ENCODE assay signal across 16 cellular contexts in genomic region chr5:112923988-112924387, GRCh38. TPM values are rescaled to one million over a fixed set of nuclear protein-coding genes. Genes with fewer than 3 reads are reported as not detected.
DNase-seq lines count a peak whose midpoint lies in the region; ATAC-seq, FAIRE-seq and TF ChIP-seq lines count a peak whose summit lies in the region.
"Had no signal": no experiment of that assay in that cellular context is flagged by ENCODE, and none has a peak within 500 bp of the region (broad histone marks: within the 10 kb centered on the region; RNA-seq: fewer than 3 reads in every experiment).

No MANE protein-coding gene starts in this region.

- 84% methylated on average over 6 of the region's 6 CpGs for WGBS in SK-N-SH (ENCODE audit: low lambda C conversion rate)

- TF ChIP-seq CTCF in CD4-positive, alpha-beta T cell (IDR thresholded peaks at IDR 0.05) = no peak
- TF ChIP-seq CTCF in natural killer cell (IDR thresholded peaks at IDR 0.05) (no peak), SK-N-SH (IDR thresholded peaks at IDR 0.05) (no peak)

- no peaks in the 10 kb centered on the region for H3K27me3 Mint-ChIP-seq in CD4-positive, alpha-beta T cell
- no peaks in the 10 kb centered on the region for H3K27me3 Mint-ChIP-seq in activated CD4-positive, alpha-beta memory T cell treated with anti-CD3 and anti-CD28 coated beads for 36 hours
- H3K27me3 Mint-ChIP-seq in natural killer cell (ENCODE audit: low read depth in 2 of 2) = no peaks in the 10 kb centered on the region

- H3K4me3 Mint-ChIP-seq in CD4-positive, alpha-beta T cell = peak overlapping the region; percentile 88
- H3K4me3 Mint-ChIP-seq in activated CD4-positive, alpha-beta memory T cell treated with anti-CD3 and anti-CD28 coated beads for 36 hours = no peak overlapping the region
- H3K4me3 Mint-ChIP-seq in natural killer cell = peak overlapping the region; percentile 85

- peaks cover 55% of the 10 kb centered on the region for H3K4me1 Mint-ChIP-seq in CD4-positive, alpha-beta T cell (ENCODE audit: low read depth)
- H3K4me1 Mint-ChIP-seq in activated CD4-positive, alpha-beta memory T cell treated with anti-CD3 and anti-CD28 coated beads for 36 hours (ENCODE audit: low read depth) = peaks cover 57% of the 10 kb centered on the region
- H3K4me1 Mint-ChIP-seq in natural killer cell = peaks cover 43 to 53% of the 10 kb centered on the region in 2 donors

- no peak overlapping the region for H3K9ac ChIP-seq in SK-N-SH

- H3K27ac Mint-ChIP-seq in CD4-positive, alpha-beta T cell = peak overlapping the region; percentile 87
- peak overlapping the region; percentile 79 for H3K27ac Mint-ChIP-seq in activated CD4-positive, alpha-beta memory T cell treated with anti-CD3 and anti-CD28 coated beads for 36 hours
- peak overlapping the region; percentile 86 to 90 for H3K27ac Mint-ChIP-seq in natural killer cell

- H3K4me2 ChIP-seq in SK-N-SH = no peak overlapping the region

- intact Hi-C loops in CD4-positive, alpha-beta T cell (cut with DNase I, micrococcal nuclease) = loop anchor here (2.0 to 5.0 kb wide), 7 partner anchors 39 to 593 kb away; partner anchors contain the start of genes DCP2 (in 2 of the 2) and SRP19 (in 2 of the 2)
- intact Hi-C loops in activated CD4-positive, alpha-beta memory T cell treated with anti-CD3 and anti-CD28 coated beads for 36 hours (cut with micrococcal nuclease) = loop anchor here (1.0 to 10.0 kb wide), 8 partner anchors 27 to 1689 kb away; partner anchors contain the start of genes EPB41L4A and YTHDC2
- intact Hi-C loops in natural killer cell (cut with micrococcal nuclease) = loop anchor here (5.0 to 10.0 kb wide), 3 partner anchors 38 to 588 kb away; partner anchors contain the start of gene YTHDC2

- peaks cover 3% of the 10 kb centered on the region for H3F3A ChIP-seq in SK-N-SH (replicated peaks; ENCODE audit: insufficient read depth)

- no peak overlapping the region for H3K4me3 ChIP-seq in SK-N-SH (ENCODE audit: low read depth in 2 of 2, low read length in 1 of 2)
- H3K4me3 ChIP-seq: MG63 had no signal

- H3K27me3 ChIP-seq in CD4-positive, alpha-beta T cell (ENCODE audit: control insufficient read depth, insufficient read depth, low read length) = no peaks in the 10 kb centered on the region
- no peaks in the 10 kb centered on the region for H3K27me3 ChIP-seq in SK-N-SH (ENCODE audit: insufficient read depth)
- H3K27me3 ChIP-seq: BE2C had no signal

- no peak overlapping the region for H2AFZ ChIP-seq in SK-N-SH (ENCODE audit: low read depth)

- no peaks in the 10 kb centered on the region for H3K9me3 Mint-ChIP-seq in CD4-positive, alpha-beta T cell
- no peaks in the 10 kb centered on the region for H3K9me3 Mint-ChIP-seq in activated CD4-positive, alpha-beta memory T cell treated with anti-CD3 and anti-CD28 coated beads for 36 hours
- H3K9me3 Mint-ChIP-seq in natural killer cell = no peaks in the 10 kb centered on the region

- TF ChIP-seq POLR2A in GM12891 (IDR thresholded peaks at IDR 0.05; ENCODE audit: low read depth, low read length) = no peak

- peaks cover 4% of the 10 kb centered on the region for H4K20me1 ChIP-seq in SK-N-SH (ENCODE audit: insufficient read depth)

- POLR2A ChIA-PET in CD4-positive, alpha-beta T cell (lab: Charles Lee) = interaction anchor here (5.4 kb wide), 1 partner anchor 52 kb away, joined by 74 read pairs; the partner anchor contains the start of gene DCP2
- POLR2A ChIA-PET in activated CD4-positive, alpha-beta memory T cell treated with anti-CD3 and anti-CD28 coated beads for 36 hours (lab: Charles Lee) = no interaction called here
- POLR2A ChIA-PET in SK-N-SH (lab: Yijun Ruan, JAX) = interaction anchor here (1.4 kb wide), 1 partner anchor 52 kb away, joined by 4 read pairs; the partner anchor contains the start of gene DCP2

- no peak for ATAC-seq in CD4-positive, alpha-beta T cell (ENCODE audit: poor library complexity)
- ATAC-seq in natural killer cell (no peak), GM19452 (IDR thresholded peaks at IDR 0.05; ENCODE audit: unreplicated experiment) (no peak), HG03571 (IDR thresholded peaks at IDR 0.05; ENCODE audit: unreplicated experiment) (no peak)
- ATAC-seq: psoas muscle had no signal

- TF ChIP-seq RAD21 in SK-N-SH (IDR thresholded peaks at IDR 0.05; ENCODE audit: low read length) = no peak

- H3K9me2 ChIP-seq in SK-N-SH = no peaks in the 10 kb centered on the region

- peaks cover 4 to 16% of the 10 kb centered on the region in 2 experiments for H3K36me3 ChIP-seq in SK-N-SH (replicated peaks in 1 of 2; ENCODE audit: control insufficient read depth in 1 of 2, insufficient read depth in 2 of 2, low read length in 1 of 2)
- H3K36me3 ChIP-seq: thoracic aorta had no signal

- H3K27ac ChIP-seq in CD4-positive, alpha-beta T cell (ENCODE audit: low read depth, low read length) = no peak overlapping the region
- H3K27ac ChIP-seq in SK-N-SH (ENCODE audit: low read depth in 2 of 2, low read length in 1 of 2) = no peak overlapping the region
- H3K27ac ChIP-seq: psoas muscle, thoracic aorta, VCaP had no signal

- CTCF ChIA-PET in CD4-positive, alpha-beta T cell (lab: Charles Lee) = interaction anchor here (0.7 kb wide), 1 partner anchor 26 kb away, joined by 3 read pairs; no protein-coding TSS in a partner anchor
- CTCF ChIA-PET in activated CD4-positive, alpha-beta memory T cell treated with anti-CD3 and anti-CD28 coated beads for 36 hours (lab: Charles Lee) = interaction anchor here (0.7 to 1.2 kb wide), 3 partner anchors 14 to 76 kb away, joined by 3 to 4 read pairs (median 4); no protein-coding TSS in a partner anchor
- CTCF ChIA-PET in SK-N-SH (lab: Yijun Ruan, JAX) = interaction anchor here (1.2 to 2.9 kb wide), 4 partner anchors 19 to 52 kb away, joined by 3 to 17 read pairs (median 4); partner anchors contain the start of gene DCP2

- TF ChIP-seq EP300 in SK-N-SH (IDR thresholded peaks at IDR 0.05; ENCODE audit: borderline replicate concordance in 1 of 2, low read depth in 1 of 2, low read length in 1 of 2) = no peak

- H3K4me1 ChIP-seq in SK-N-SH (ENCODE audit: control insufficient read depth in 1 of 2, insufficient read depth in 2 of 2, low read depth in 1 of 2, low read length in 1 of 2) = peaks cover 6 to 10% of the 10 kb centered on the region in 2 experiments; a peak in 2 of 4 replicates
- H3K4me1 ChIP-seq: BE2C had no signal

- H3K9me3 ChIP-seq in CD4-positive, alpha-beta T cell (ENCODE audit: control insufficient read depth, low read length) = no peaks in the 10 kb centered on the region
- no peaks in the 10 kb centered on the region for H3K9me3 ChIP-seq in SK-N-SH
- H3K9me3 ChIP-seq: BE2C, MG63, psoas muscle, thoracic aorta had no signal

- peak; percentile 26 for FAIRE-seq in GM12891 (lab: Jason Lieb, UNC)

- H3K36me3 Mint-ChIP-seq in CD4-positive, alpha-beta T cell (ENCODE audit: low read depth) = peaks cover 13% of the 10 kb centered on the region
- H3K36me3 Mint-ChIP-seq in activated CD4-positive, alpha-beta memory T cell treated with anti-CD3 and anti-CD28 coated beads for 36 hours = peaks cover 20% of the 10 kb centered on the region
- H3K36me3 Mint-ChIP-seq in natural killer cell = no peaks in the 10 kb centered on the region

- H3K79me2 ChIP-seq in SK-N-SH (ENCODE audit: insufficient read depth) = peaks cover 24% of the 10 kb centered on the region

- DNase-seq in CD4-positive, alpha-beta T cell = no peak
- DNase-seq in GM12891 (ENCODE audit: insufficient read length, low spot score) (no peak), natural killer cell (no peak), mucosa of gallbladder (ENCODE audit: low spot score) (no peak), SK-N-SH (no peak)
- no peak for DNase-seq in activated CD4-positive, alpha-beta memory T cell treated with anti-CD3 and anti-CD28 coated beads for 36 hours
- DNase-seq: activated CD8-positive, alpha-beta memory T cell treated with anti-CD3 and anti-CD28 coated beads, Interleukin-2, amount 50 U/mL, for 48 hours; BE2C; MG63; midbrain; NCI-H2171; psoas muscle had no signal

TF ChIP-seq in GM12891, 5 proteins besides CTCF, POLR2A, EP300 and RAD21:
- TF ChIP-seq PAX5 (IDR thresholded peaks at IDR 0.05; ENCODE audit: insufficient read depth, low read length, severe bottlenecking) (no peak), SPI1 (IDR thresholded peaks at IDR 0.05; ENCODE audit: low read depth, low read length) (no peak), POLR2AphosphoS5 (IDR thresholded peaks at IDR 0.05; ENCODE audit: low read depth, low read length) (no peak), POU2F2 (IDR thresholded peaks at IDR 0.05; ENCODE audit: low read depth, low read length) (no peak), TAF1 (IDR thresholded peaks at IDR 0.05; ENCODE audit: low read depth, low read length) (no peak)
TF ChIP-seq in GM12891: peak in this region for 0.

TF ChIP-seq in SK-N-SH, 30 proteins besides CTCF, POLR2A, EP300 and RAD21 (continues in another document):
- TF ChIP-seq, protein P1, sequence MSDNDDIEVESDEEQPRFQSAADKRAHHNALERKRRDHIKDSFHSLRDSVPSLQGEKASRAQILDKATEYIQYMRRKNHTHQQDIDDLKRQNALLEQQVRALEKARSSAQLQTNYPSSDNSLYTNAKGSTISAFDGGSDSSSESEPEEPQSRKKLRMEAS (IDR thresholded peaks at IDR 0.05; ENCODE audit: low read depth) = no peak
- TF ChIP-seq JUND (IDR thresholded peaks at IDR 0.05) = no peak
- no peak for TF ChIP-seq FOXM1 (IDR thresholded peaks at IDR 0.05; ENCODE audit: low read depth)
- TF ChIP-seq CHD2 (IDR thresholded peaks at IDR 0.05; ENCODE audit: low read length, partially characterized antibody) = no peak

RNA-seq across cellular contexts. Expression of gene REEP5, which starts 2.0 kb away (rescaled TPM):
- total RNA-seq in CD4-positive, alpha-beta T cell = 10 to 100 TPM; 25.3 to 26.6 TPM
- 24.8 TPM for polyA plus RNA-seq in GM12891 (2012; ENCODE audit: low read depth, missing spikeins)
- 10 to 100 TPM; 64.6 to 67.4 TPM for total RNA-seq in activated CD4-positive, alpha-beta memory T cell treated with anti-CD3 and anti-CD28 coated beads for 36 hours
- 10 to 100 TPM; 42.8 to 46.5 (median 46.5) TPM for total RNA-seq in natural killer cell
- 104 TPM for total RNA-seq in mucosa of gallbladder
- polyA plus RNA-seq in SK-N-SH (2012; rRNA removed) = 90.2 and 124 TPM in 2 replicates
- 83.8 and 93.9 TPM in 2 replicates for polyA plus RNA-seq in SK-N-SH (2012; cell fraction: cytosol; rRNA removed)
- 62.3 and 87.7 TPM in 2 replicates for polyA plus RNA-seq in SK-N-SH (2012; cell fraction: nucleus; rRNA removed)

RNA-seq across cellular contexts. Expression of gene DCP2, which starts 52.6 kb away (rescaled TPM):
- total RNA-seq in CD4-positive, alpha-beta T cell = 10 to 100 TPM; 86.3 to 87.1 TPM
- 17.0 TPM for polyA plus RNA-seq in GM12891 (2012; ENCODE audit: low read depth, missing spikeins)
- 100 to 1,000 TPM; 102 TPM for total RNA-seq in activated CD4-positive, alpha-beta memory T cell treated with anti-CD3 and anti-CD28 coated beads for 36 hours
- total RNA-seq in natural killer cell (10 to 100 TPM; 69.3 to 82.9 (median 76.7) TPM), mucosa of gallbladder (42.5 TPM)
- polyA plus RNA-seq in SK-N-SH (2012; rRNA removed) = 6.0 and 6.9 TPM in 2 replicates
- 6.3 and 8.9 TPM in 2 replicates for polyA plus RNA-seq in SK-N-SH (2012; cell fraction: cytosol; rRNA removed)
- polyA plus RNA-seq in SK-N-SH (2012; cell fraction: nucleus; rRNA removed) = 4.1 and 5.9 TPM in 2 replicates
